In genomic region chr10:50740351-50740688, GRCh38 we compare ENCODE assay signal across 8 cellular contexts. TPM values are rescaled to one million over a fixed set of nuclear protein-coding genes. Genes with fewer than 3 reads are reported as not detected.
DNase-seq lines count a peak whose midpoint lies in the region; ATAC-seq and TF ChIP-seq lines count a peak whose summit lies in the region.

No MANE protein-coding gene starts in this region.

- H3K27ac ChIP-seq in AG04450 (ENCODE audit: low read depth, low read length) (peak overlapping the region; percentile 88), RWPE2 (ENCODE audit: poor library complexity, severe bottlenecking) (peak overlapping the region; percentile 50)

- peak overlapping the region; percentile 92 for H3K4me3 ChIP-seq in AG04450 (ENCODE audit: low read depth, low read length)
- peak overlapping the region; percentile 85 for H3K4me3 ChIP-seq in RWPE2 (ENCODE audit: severe bottlenecking)

- peaks cover 3 to 9% (median 4%) of the 10 kb centered on the region in 3 donors for H3K27me3 Mint-ChIP-seq in immature natural killer cell (ENCODE audit: low read depth in 3 of 3)

- no peaks in the 10 kb centered on the region for H3K36me3 Mint-ChIP-seq in immature natural killer cell

- peaks cover 19 to 33% of the 10 kb centered on the region in 2 donors for H3K4me1 Mint-ChIP-seq in immature natural killer cell

- H3K27ac Mint-ChIP-seq in immature natural killer cell: peak overlapping the region; percentile 82 to 93 (median 88)

- ATAC-seq in GM18517 (IDR thresholded peaks at IDR 0.05; ENCODE audit: unreplicated experiment): peak; percentile 37
- ATAC-seq in HG03066 (IDR thresholded peaks at IDR 0.05; ENCODE audit: low read depth, unreplicated experiment): peak; percentile 28
- peak; percentile 47; the same call in 2 of the 3 replicates for ATAC-seq in RWPE2 (ENCODE audit: low read depth)

- H3K27me3 ChIP-seq in AG04450 (ENCODE audit: control insufficient read depth, insufficient read depth, low read length) (no peaks in the 10 kb centered on the region), RWPE2 (ENCODE audit: insufficient read depth, poor library complexity, severe bottlenecking) (no peaks in the 10 kb centered on the region)

- peak overlapping the region; percentile 90 to 99 (median 98) for H3K4me3 Mint-ChIP-seq in immature natural killer cell

- CTCF ChIA-PET in AG04450 (lab: Charles Lee) (no interaction called here), HEK293T (lab: Yijun Ruan, JAX) (no interaction called here)

- H3K9me3 Mint-ChIP-seq in immature natural killer cell: peaks cover 0 to 2% (median 0%) of the 10 kb centered on the region in 6 donors

- H3K4me1 ChIP-seq in RWPE2 (ENCODE audit: insufficient read depth, poor library complexity, severe bottlenecking): peaks cover 5% of the 10 kb centered on the region

- no peaks in the 10 kb centered on the region for H3K36me3 ChIP-seq in RWPE2 (ENCODE audit: low read depth)

- no peak for TF ChIP-seq CTCF in AG04450 (IDR thresholded peaks at IDR 0.05; ENCODE audit: low read depth, low read length)
- TF ChIP-seq CTCF in RWPE2 (IDR thresholded peaks at IDR 0.05; ENCODE audit: poor library complexity, severe bottlenecking): no peak

- DNase-seq in AG04450 (ENCODE audit: low read depth, low spot score) (no peak), RWPE2 (ENCODE audit: low spot score) (no peak), brain pericyte (ENCODE audit: low read depth, low spot score) (peak; percentile 71), immature natural killer cell (peak in 1 of 3 donors; percentile 17), HEK293T (ENCODE audit: extremely low spot score) (no peak)
- DNase-seq in stimulated activated CD4-positive, alpha-beta T cell treated with anti-CD3 and anti-CD28 coated beads, Interleukin-12 subunit alpha, Interleukin-12 subunit beta, amount 100 ng/mL, for 24 hours (ENCODE audit: low read depth in 2 of 2): peak; percentile 8 to 22

- H3K9me3 ChIP-seq in AG04450 (ENCODE audit: control insufficient read depth, insufficient read depth, low read length) (no peaks in the 10 kb centered on the region; the same call in 1 of the 2 replicates), RWPE2 (ENCODE audit: severe bottlenecking) (no peaks in the 10 kb centered on the region)

- POLR2A ChIA-PET in AG04450 (lab: Yijun Ruan, JAX) (no interaction called here), HEK293T (lab: Yijun Ruan, JAX) (no interaction called here)

TF ChIP-seq in HEK293T, 16 proteins besides CTCF, POLR2A, EP300 and RAD21:
- TF ChIP-seq TARDBP (IDR thresholded peaks at IDR 0.05): no peak
- no peak for TF ChIP-seq BHLHE40 (IDR thresholded peaks at IDR 0.05; ENCODE audit: borderline replicate concordance)
- no peak for TF ChIP-seq SUZ12 (IDR thresholded peaks at IDR 0.05)
- no peak for TF ChIP-seq FOXA1 (IDR thresholded peaks at IDR 0.05)
- no peak for TF ChIP-seq LEF1 (IDR thresholded peaks at IDR 0.05; ENCODE audit: borderline replicate concordance)
- TF ChIP-seq HDGF (IDR thresholded peaks at IDR 0.05; ENCODE audit: borderline replicate concordance): no peak
- no peak for TF ChIP-seq FOXK2 (IDR thresholded peaks at IDR 0.05)
- TF ChIP-seq FOXM1 (IDR thresholded peaks at IDR 0.05; ENCODE audit: borderline replicate concordance): no peak
- TF ChIP-seq ELF4 (IDR thresholded peaks at IDR 0.05): no peak
- TF ChIP-seq CTBP1 (IDR thresholded peaks at IDR 0.05; ENCODE audit: borderline replicate concordance): no peak
TF ChIP-seq in HEK293T: peak in this region for 0.

RNA-seq across cellular contexts. Expression of gene ASAH2B, which starts 0.6 kb away (rescaled TPM):
- polyA plus RNA-seq in AG04450 (2011; rRNA removed): 4.6 and 4.8 TPM in 2 replicates
- polyA minus RNA-seq in AG04450 (2011; rRNA and poly(A)+ RNA removed): 4.0 and 5.4 TPM in 2 replicates
- 1 to 10 TPM in 1 of 3 donors, under 1 TPM in 2; 0.28 to 2.3 (median 0.82) TPM for polyA plus RNA-seq in immature natural killer cell

Comparison
In these comparisons a context has a peak if more than half of its experiments do, and no peak if none do; other contexts are left out.
1. DNase-seq: peak in brain pericyte (single experiment) and stimulated activated CD4-positive, alpha-beta T cell treated with anti-CD3 and anti-CD28 coated beads, Interleukin-12 subunit alpha, Interleukin-12 subunit beta, amount 100 ng/mL, for 24 hours (2 of 2); none in AG04450 (single experiment), RWPE2 (single experiment) and HEK293T (single experiment).
2. Peak in every context shown above with its lines, with median percentiles within 50 percentile points of each other: ATAC-seq.